In the genomic region with DNA sequence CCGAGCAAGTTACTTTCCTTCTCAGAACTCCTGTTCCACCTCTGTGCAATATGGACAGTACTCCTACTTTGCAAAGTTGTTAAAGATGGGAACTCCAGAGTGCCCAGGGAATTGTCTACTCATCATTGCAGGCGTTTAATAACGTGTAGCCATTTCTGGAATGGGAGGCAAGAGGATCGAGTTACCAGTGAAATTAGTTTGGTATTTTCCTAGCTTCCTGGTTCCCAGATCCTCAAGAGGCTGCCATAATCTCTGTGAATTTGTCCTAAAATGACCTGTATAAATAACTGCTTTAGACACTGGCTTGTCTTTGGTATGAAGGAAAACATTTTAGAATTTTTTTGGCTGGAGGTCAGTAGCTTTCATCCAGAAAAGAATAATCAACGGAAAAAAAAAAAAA, we compare ENCODE assay signal across 14 cellular contexts. TPM values are rescaled to one million over a fixed set of nuclear protein-coding genes. Genes with fewer than 3 reads are reported as not detected.
DNase-seq lines count a peak whose midpoint lies in the region; ATAC-seq, FAIRE-seq and TF ChIP-seq lines count a peak whose summit lies in the region.
"Had no signal": no experiment of that assay in that cellular context is flagged by ENCODE, and none has a peak within 500 bp of the region (broad histone marks: within the 10 kb centered on the region; RNA-seq: fewer than 3 reads in every experiment).

No MANE protein-coding gene starts in this region.

- H3K23ac ChIP-seq in IMR-90 (ENCODE audit: low read depth, low read length): no peak overlapping the region

- no peak overlapping the region for H4K91ac ChIP-seq in IMR-90 (ENCODE audit: insufficient read depth, low read depth, low read length)

- no peak overlapping the region for H3K14ac ChIP-seq in IMR-90 (replicated peaks; ENCODE audit: low read depth, low read length)

- H4K20me1 ChIP-seq in IMR-90 (ENCODE audit: insufficient read depth, low read length): no peaks in the 10 kb centered on the region
- no peaks in the 10 kb centered on the region for H4K20me1 ChIP-seq in endothelial cell of umbilical vein (replicated peaks; ENCODE audit: control insufficient read depth, extremely low read depth, insufficient read depth, low read length)

- peak overlapping the region; percentile 61; the same call in 1 of the 2 replicates for H3K27ac ChIP-seq in IMR-90 (ENCODE audit: insufficient read depth, low read length)
- H3K27ac ChIP-seq in endothelial cell of umbilical vein (ENCODE audit: insufficient read depth, low read depth, low read length): no peak overlapping the region
- no peak overlapping the region for H3K27ac ChIP-seq in CD4-positive, alpha-beta memory T cell (ENCODE audit: low read depth, low read length)
- H3K27ac ChIP-seq: ovary had no signal

- H3K27me3 Mint-ChIP-seq in osteocyte (ENCODE audit: unreplicated experiment): no peaks in the 10 kb centered on the region
- H3K27me3 Mint-ChIP-seq in CD4-positive, alpha-beta memory T cell: no peaks in the 10 kb centered on the region
- H3K27me3 Mint-ChIP-seq: stimulated activated naive CD8-positive, alpha-beta T cell treated with anti-CD3 and anti-CD28 coated beads, Interleukin-15, Interleukin-2, amounts not matched to agents 100 ng/mL and 50 ng/mL, for 24 hours had no signal

- H3K4ac ChIP-seq in IMR-90 (ENCODE audit: low read depth, low read length): no peak overlapping the region

- no peak overlapping the region for H3K56ac ChIP-seq in IMR-90 (ENCODE audit: extremely low read depth, insufficient read depth, low read length)

- ATAC-seq in IMR-90 (ENCODE audit: low read depth) (peak; percentile 59), HG03045 (IDR thresholded peaks at IDR 0.05; ENCODE audit: unreplicated experiment) (no peak), GM19023 (IDR thresholded peaks at IDR 0.05; ENCODE audit: unreplicated experiment) (no peak), HG02759 (IDR thresholded peaks at IDR 0.05; ENCODE audit: unreplicated experiment) (no peak)

- CTCF ChIA-PET in IMR-90 (lab: Yijun Ruan, JAX): interaction anchor here (0.6 kb wide), 1 partner anchor 1051 kb away, joined by 3 read pairs; no protein-coding TSS in a partner anchor
- CTCF ChIA-PET in endothelial cell of umbilical vein (lab: Charles Lee): interaction anchor here (0.9 to 1.4 kb wide), 4 partner anchors 94 to 1475 kb away, joined by 3 to 4 read pairs (median 3); no protein-coding TSS in a partner anchor
- CTCF ChIA-PET in CD4-positive, alpha-beta memory T cell (lab: Charles Lee; ENCODE audit: partially characterized antibody): interaction anchor here (1.2 kb wide), 1 partner anchor 9 kb away, joined by 4 read pairs; no protein-coding TSS in a partner anchor

- POLR2A ChIA-PET in IMR-90 (lab: Charles Lee; ENCODE audit: unreplicated experiment): no interaction called here
- POLR2A ChIA-PET in endothelial cell of umbilical vein (lab: Charles Lee): no interaction called here
- POLR2A ChIA-PET in CD4-positive, alpha-beta memory T cell (lab: Charles Lee; ENCODE audit: partially characterized antibody): no interaction called here

- H2BK15ac ChIP-seq in IMR-90 (ENCODE audit: low read depth, low read length): no peak overlapping the region

- H3K9me1 ChIP-seq in IMR-90 (ENCODE audit: insufficient read depth, low read length) (no peaks in the 10 kb centered on the region), endothelial cell of umbilical vein (replicated peaks; ENCODE audit: control insufficient read depth, extremely low read depth, insufficient read depth, low read length) (no peaks in the 10 kb centered on the region)

- H3K4me3 ChIP-seq in IMR-90 (ENCODE audit: insufficient read depth, low read depth, low read length) (no peak overlapping the region), endothelial cell of umbilical vein (replicated peaks in 1 of 3; ENCODE audit: insufficient read depth in 1 of 3, low read depth in 1 of 3, low read length in 3 of 3) (no peak overlapping the region)
- no peak overlapping the region for H3K4me3 ChIP-seq in CD4-positive, alpha-beta memory T cell (ENCODE audit: low read length in 2 of 2)
- H3K4me3 ChIP-seq: ovary had no signal

- no CpG with 5 or more reads among the region's 5 CpGs for WGBS in IMR-90 (ENCODE audit: extremely low coverage in 2 of 2, insufficient read length in 1 of 2), 2 experiments

- no peak overlapping the region; the same call in 1 of the 2 replicates for H4K5ac ChIP-seq in IMR-90 (ENCODE audit: low read depth, low read length)

- H3K4me1 ChIP-seq in IMR-90 (ENCODE audit: control insufficient read depth, insufficient read depth, low read length): peaks cover 8% of the 10 kb centered on the region; the same call in 1 of the 2 replicates
- H3K4me1 ChIP-seq in endothelial cell of umbilical vein (ENCODE audit: control insufficient read depth, extremely low read depth, insufficient read depth, low read length): no peaks in the 10 kb centered on the region
- no peaks in the 10 kb centered on the region for H3K4me1 ChIP-seq in CD4-positive, alpha-beta memory T cell (ENCODE audit: insufficient read depth, low read length)

- peak overlapping the region; percentile 51 for H3K4me3 Mint-ChIP-seq in osteocyte (ENCODE audit: unreplicated experiment)
- no peak overlapping the region for H3K4me3 Mint-ChIP-seq in CD4-positive, alpha-beta memory T cell
- H3K4me3 Mint-ChIP-seq: stimulated activated naive CD8-positive, alpha-beta T cell treated with anti-CD3 and anti-CD28 coated beads, Interleukin-15, Interleukin-2, amounts not matched to agents 100 ng/mL and 50 ng/mL, for 24 hours had no signal

- intact Hi-C loops in IMR-90 (cut with micrococcal nuclease) (loop anchor here (1.0 to 10.0 kb wide), 2 partner anchors 108 to 1138 kb away; no protein-coding TSS in a partner anchor), endothelial cell of umbilical vein (cut with micrococcal nuclease) (no loop called here)
- intact Hi-C loops in CD4-positive, alpha-beta memory T cell (cut with micrococcal nuclease): no loop called here

- no TSS peak for BruUV-seq in IMR-90 (replicated peaks; lab: Mats Ljungman, UMichigan)
- no TSS peak for BruUV-seq in endothelial cell of umbilical vein (replicated peaks; lab: Mats Ljungman, UMichigan)

- no peak overlapping the region for H2AK5ac ChIP-seq in IMR-90 (ENCODE audit: low read depth, low read length)

- DNase-seq in Caki2 (ENCODE audit: low read depth): peak; percentile 7
- peak; percentile 33 for DNase-seq in IMR-90
- peak; percentile 47 for DNase-seq in endothelial cell of umbilical vein (ENCODE audit: low read depth, low spot score)
- DNase-seq in osteocyte (ENCODE audit: extremely low spot score, unreplicated experiment): no peak
- no peak for DNase-seq in CD4-positive, alpha-beta memory T cell
- DNase-seq: effector memory CD4-positive, alpha-beta T cell; mammary epithelial cell; MV-4-11; ovary; stimulated activated CD4-positive, alpha-beta T cell treated with anti-CD3 and anti-CD28 coated beads, Interleukin-4, amount 100 ng/mL, for 24 hours had no signal

- peaks cover 6% of the 10 kb centered on the region for H3K36me3 Mint-ChIP-seq in osteocyte (ENCODE audit: unreplicated experiment)
- H3K36me3 Mint-ChIP-seq in CD4-positive, alpha-beta memory T cell: peaks cover 9 to 22% of the 10 kb centered on the region in 2 donors

- peaks cover 6% of the 10 kb centered on the region for H3K9me3 Mint-ChIP-seq in osteocyte (ENCODE audit: unreplicated experiment)
- no peaks in the 10 kb centered on the region for H3K9me3 Mint-ChIP-seq in CD4-positive, alpha-beta memory T cell

- H3K79me2 ChIP-seq in endothelial cell of umbilical vein (ENCODE audit: control insufficient read depth, insufficient read depth, low read length): no peaks in the 10 kb centered on the region

- no peak overlapping the region for H2BK5ac ChIP-seq in IMR-90 (ENCODE audit: low read depth, low read length, poor library complexity, severe bottlenecking)

- FAIRE-seq in endothelial cell of umbilical vein (lab: Jason Lieb, UNC): no peak

- H3K36me3 ChIP-seq in IMR-90 (ENCODE audit: control insufficient read depth, insufficient read depth, low read length) (no peaks in the 10 kb centered on the region), endothelial cell of umbilical vein (ENCODE audit: control insufficient read depth in 2 of 2, extremely low read depth in 1 of 2, insufficient read depth in 2 of 2, low read length in 2 of 2) (no peaks in the 10 kb centered on the region)
- no peaks in the 10 kb centered on the region for H3K36me3 ChIP-seq in CD4-positive, alpha-beta memory T cell (ENCODE audit: insufficient read depth, low read length)
- H3K36me3 ChIP-seq: ovary had no signal

- dilution Hi-C loops in IMR-90 (cut with HindIII; ENCODE audit: low sequenced_read_pairs, unreplicated experiment): no loop called here
- dilution Hi-C loops in endothelial cell of umbilical vein (cut with MboI; ENCODE audit: extremely low pct_ligation_motif_present, low sequenced_read_pairs): no loop called here

- H3K9me3 ChIP-seq in IMR-90 (ENCODE audit: control insufficient read depth, insufficient read depth, low read length): no peaks in the 10 kb centered on the region
- H3K9me3 ChIP-seq in endothelial cell of umbilical vein (replicated peaks; ENCODE audit: control insufficient read depth, insufficient read depth, low read length): no peaks in the 10 kb centered on the region
- H3K9me3 ChIP-seq in CD4-positive, alpha-beta memory T cell (ENCODE audit: control insufficient read depth in 1 of 2, low read length in 2 of 2): no peaks in the 10 kb centered on the region
- H3K9me3 ChIP-seq: ovary had no signal

- no peak overlapping the region for H2AK9ac ChIP-seq in IMR-90 (replicated peaks; ENCODE audit: low read depth, low read length, poor library complexity)

- H2BK20ac ChIP-seq in IMR-90 (ENCODE audit: low read depth, low read length): no peak overlapping the region

- no peak for TF ChIP-seq POLR2A in IMR-90 (IDR thresholded peaks at IDR 0.05; ENCODE audit: low read depth, low read length)
- no peak for TF ChIP-seq POLR2A in endothelial cell of umbilical vein (IDR thresholded peaks at IDR 0.05; ENCODE audit: low read depth, low read length)

- H3K4me2 ChIP-seq in IMR-90 (ENCODE audit: low read depth, low read length) (peak overlapping the region; percentile 42), endothelial cell of umbilical vein (ENCODE audit: insufficient read depth, low read length) (peak overlapping the region; percentile 24)

- peaks cover 56% of the 10 kb centered on the region for H3K4me1 Mint-ChIP-seq in osteocyte (ENCODE audit: unreplicated experiment)
- H3K4me1 Mint-ChIP-seq in CD4-positive, alpha-beta memory T cell: peaks cover 2 to 11% (median 4%) of the 10 kb centered on the region in 4 donors

- H2AFZ ChIP-seq in IMR-90 (replicated peaks; ENCODE audit: low read length, poor library complexity): no peak overlapping the region
- no peak overlapping the region for H2AFZ ChIP-seq in endothelial cell of umbilical vein (ENCODE audit: low read depth, low read length)

- H3K18ac ChIP-seq in IMR-90 (ENCODE audit: low read depth, low read length): no peak overlapping the region

- H3K9ac ChIP-seq in IMR-90 (ENCODE audit: low read depth, low read length): no peak overlapping the region
- H3K9ac ChIP-seq in endothelial cell of umbilical vein (replicated peaks; ENCODE audit: extremely low read depth, insufficient read depth, low read length): no peak overlapping the region

- TF ChIP-seq CTCF in IMR-90 (conservative IDR thresholded peaks at IDR 0.05; ENCODE audit: low read depth, low read length): no peak
- no peak for TF ChIP-seq CTCF in endothelial cell of umbilical vein (IDR thresholded peaks at IDR 0.05; ENCODE audit: extremely low read depth in 1 of 2, insufficient read depth in 1 of 2, low read depth in 1 of 2, low read length in 2 of 2)
- no peak for TF ChIP-seq CTCF in osteocyte (IDR thresholded peaks at IDR 0.05)

- H2BK120ac ChIP-seq in IMR-90 (ENCODE audit: low read depth, low read length): no peak overlapping the region

- no peak for TF ChIP-seq RAD21 in IMR-90 (IDR thresholded peaks at IDR 0.05; ENCODE audit: low read length)

- H3K27ac Mint-ChIP-seq in osteocyte (ENCODE audit: unreplicated experiment): peak overlapping the region; percentile 85
- no peak overlapping the region for H3K27ac Mint-ChIP-seq in CD4-positive, alpha-beta memory T cell
- H3K27ac Mint-ChIP-seq: stimulated activated naive CD8-positive, alpha-beta T cell treated with anti-CD3 and anti-CD28 coated beads, Interleukin-15, Interleukin-2, amounts not matched to agents 100 ng/mL and 50 ng/mL, for 24 hours had no signal

- no peaks in the 10 kb centered on the region for H3K79me1 ChIP-seq in IMR-90 (ENCODE audit: low read depth in 1 of 2, low read length in 2 of 2)

- in situ Hi-C loops in Caki2 (cut with HindIII; ENCODE audit: low pct_unique_long_range_greater_than_20kb, low sequenced_read_pairs) (no loop called here), IMR-90 (cut with MboI; ENCODE audit: low sequenced_read_pairs) (loop anchor here (10.0 kb wide), 1 partner anchor 1478 kb away; the partner anchor contains the start of gene MAF)

- H3K27me3 ChIP-seq in IMR-90 (ENCODE audit: control insufficient read depth, insufficient read depth, low read length) (no peaks in the 10 kb centered on the region), endothelial cell of umbilical vein (ENCODE audit: control insufficient read depth in 2 of 2, insufficient read depth in 2 of 2, low read length in 2 of 2) (no peaks in the 10 kb centered on the region)
- H3K27me3 ChIP-seq in CD4-positive, alpha-beta memory T cell (ENCODE audit: insufficient read depth, low read length): no peaks in the 10 kb centered on the region
- H3K27me3 ChIP-seq: ovary had no signal

- H4K8ac ChIP-seq in IMR-90 (ENCODE audit: low read depth in 2 of 2, low read length in 2 of 2): no peak overlapping the region

RNA-seq across cellular contexts. Expression of gene WWOX, which starts 27.7 kb away (rescaled TPM):
- 6.3 and 15.1 TPM in 2 replicates for total RNA-seq in Caki2 (2014; rRNA removed; shearing (Covaris generic); ENCODE audit: low replicate concordance)
- total RNA-seq in IMR-90 (2012; rRNA removed) (5.4 and 8.9 TPM in 2 replicates), endothelial cell of umbilical vein (12.0 and 12.5 TPM in 2 replicates), osteocyte (28.2 and 29.7 TPM in 2 replicates)
- polyA plus RNA-seq in IMR-90 (2012; rRNA removed) (2.7 and 3.2 TPM in 2 replicates), endothelial cell of umbilical vein (4.4 and 6.2 TPM in 2 replicates)
- 3.3 and 3.9 TPM in 2 replicates for polyA plus RNA-seq in IMR-90 (2012; cell fraction: cytosol; rRNA removed)
- polyA plus RNA-seq in IMR-90 (2012; cell fraction: nucleus; rRNA removed; ENCODE audit: low replicate concordance): 3.7 and 7.0 TPM in 2 replicates
- polyA plus RNA-seq in endothelial cell of umbilical vein (2011; cell fraction: cytosol; rRNA removed): 5.9 and 6.5 TPM in 2 replicates
- 9.3 and 13.0 TPM in 2 replicates for polyA plus RNA-seq in endothelial cell of umbilical vein (2011; cell fraction: nucleus; rRNA removed)
- polyA plus RNA-seq in endothelial cell of umbilical vein (2012): 6.5 and 7.7 TPM in 2 replicates
- 9.1 and 12.0 TPM in 2 replicates for polyA minus RNA-seq in endothelial cell of umbilical vein
- polyA minus RNA-seq in endothelial cell of umbilical vein (2011; cell fraction: cytosol; rRNA and poly(A)+ RNA removed): 9.8 TPM
- 15.2 and 25.7 TPM in 2 replicates for polyA minus RNA-seq in endothelial cell of umbilical vein (2011; cell fraction: nucleus; rRNA and poly(A)+ RNA removed)
- total RNA-seq in CD4-positive, alpha-beta memory T cell: 10 to 100 TPM; 21.9 to 23.1 TPM
- polyA plus RNA-seq in CD4-positive, alpha-beta memory T cell: 10 to 100 TPM; 10.4 to 13.2 TPM

Comparison
In these comparisons a context has a peak if more than half of its experiments do, and no peak if none do; other contexts are left out.
1. DNase-seq: peak in Caki2 (single experiment), IMR-90 (single experiment) and endothelial cell of umbilical vein (single experiment); none in osteocyte (single experiment) and CD4-positive, alpha-beta memory T cell (0 of 5).